ENCODE assay signal across 24 cellular contexts in genomic region chr20:44395183-44395962, GRCh38. TPM values are rescaled to one million over a fixed set of nuclear protein-coding genes. Genes with fewer than 3 reads are reported as not detected.
DNase-seq lines count a peak whose midpoint lies in the region; ATAC-seq, FAIRE-seq and TF ChIP-seq lines count a peak whose summit lies in the region.
"Had no signal": no experiment of that assay in that cellular context is flagged by ENCODE, and none has a peak within 500 bp of the region (broad histone marks: within the 10 kb centered on the region; RNA-seq: fewer than 3 reads in every experiment).

No MANE protein-coding gene starts in this region.

- TF ChIP-seq POLR2A in K562 (conservative IDR thresholded peaks at IDR 0.05): no peak
- TF ChIP-seq POLR2A in ovary (IDR thresholded peaks at IDR 0.05): no peak

- H3K4me1 Mint-ChIP-seq in Caco-2 (ENCODE audit: low read depth, unreplicated experiment): peaks cover 57% of the 10 kb centered on the region
- no peaks in the 10 kb centered on the region for H3K4me1 Mint-ChIP-seq in GM23338

- H2AFZ ChIP-seq in K562 (ENCODE audit: low read depth, low read length): 0 out of 2 replicates have a peak overlapping the region, but pooled peaks have one; percentile 14
- no peak overlapping the region for H2AFZ ChIP-seq in GM23338
- no peak overlapping the region for H2AFZ ChIP-seq in GM23248

- H3K9me3 ChIP-seq in Caco-2 (no peaks in the 10 kb centered on the region), K562 (replicated peaks; ENCODE audit: control insufficient read depth, insufficient read depth, low read depth, low read length) (no peaks in the 10 kb centered on the region), kidney (ENCODE audit: control insufficient read depth in 1 of 2, low read length in 2 of 2) (no peaks in the 10 kb centered on the region), ovary (no peaks in the 10 kb centered on the region), GM23248 (ENCODE audit: low read depth) (no peaks in the 10 kb centered on the region)
- H3K9me3 ChIP-seq: SJSA1 had no signal

- TF ChIP-seq RAD21 in K562 (CRISPR knock-in tag; conservative IDR thresholded peaks at IDR 0.05 in 1 of 2, IDR thresholded peaks at IDR 0.05 in 1 of 2): no peak

- intact Hi-C loops in Caco-2 (cut with micrococcal nuclease; ENCODE audit: unreplicated experiment): loop anchor here (2.0 kb wide), 2 partner anchors 65 to 185 kb away; partner anchors contain the start of gene OSER1
- intact Hi-C loops in K562 (cut with micrococcal nuclease): no loop called here
- intact Hi-C loops in kidney (cut with DNase I): no loop called here
- intact Hi-C loops in ovary (cut with DNase I): loop anchor here in 1 of 4 donors (10.0 kb wide), 1 partner anchor 219 kb away; no protein-coding TSS in a partner anchor

- H3K9me2 ChIP-seq in GM23338 (ENCODE audit: insufficient read depth) (no peaks in the 10 kb centered on the region), GM23248 (ENCODE audit: insufficient read depth) (no peaks in the 10 kb centered on the region)

- BruUV-seq in Caco-2 (replicated peaks; lab: Mats Ljungman, UMichigan): no TSS peak
- BruUV-seq in K562 (replicated peaks; lab: Mats Ljungman, UMichigan): no TSS peak

- ATAC-seq in K562 (no peak), GM23338 (no peak)
- ATAC-seq: Right ventricle myocardium inferior had no signal

- WGBS in K562 (ENCODE audit: insufficient coverage, low coverage, missing lambda C conversion rate): 26% methylated on average over 10 of the region's 10 CpGs
- 78 to 80% (median 79%) methylated on average over 10 of the region's 10 CpGs for WGBS in ovary, 3 donors
- WGBS in GM23248 (ENCODE audit: low coverage in 1 of 2, low lambda C conversion rate in 2 of 2, missing lambda C conversion rate in 2 of 2), 2 experiments: 66 to 69% methylated on average over 10 of the region's 10 CpGs

- H3K4me2 ChIP-seq in K562 (ENCODE audit: insufficient read depth, low read length) (peak overlapping the region; percentile 29; the same call in 1 of the 2 replicates), GM23338 (no peak overlapping the region), GM23248 (ENCODE audit: unreplicated experiment) (no peak overlapping the region)

- H3K36me3 ChIP-seq in Caco-2 (ENCODE audit: control insufficient read depth, insufficient read depth, low read length): peaks cover 11% of the 10 kb centered on the region
- H3K36me3 ChIP-seq in K562 (ENCODE audit: control insufficient read depth, insufficient read depth, low read length): no peaks in the 10 kb centered on the region
- H3K36me3 ChIP-seq in kidney (ENCODE audit: control insufficient read depth in 1 of 2, insufficient read depth in 2 of 2, low read length in 2 of 2): peaks cover 0 to 5% of the 10 kb centered on the region in 2 donors
- H3K36me3 ChIP-seq in ovary: no peaks in the 10 kb centered on the region
- H3K36me3 ChIP-seq in GM23338 (ENCODE audit: insufficient read depth): no peaks in the 10 kb centered on the region
- no peaks in the 10 kb centered on the region for H3K36me3 ChIP-seq in GM23248 (ENCODE audit: low read depth)
- H3K36me3 ChIP-seq: SJSA1 had no signal

- H3K9me1 ChIP-seq in K562 (ENCODE audit: control insufficient read depth, insufficient read depth, low read length): no peaks in the 10 kb centered on the region

- no peak overlapping the region; a peak in 1 of 4 replicates for H3K9ac ChIP-seq in K562 (ENCODE audit: insufficient read depth in 1 of 2, low read depth in 2 of 2, low read length in 2 of 2)
- peak overlapping the region in 1 of 2 donors; percentile 42 for H3K9ac ChIP-seq in kidney (ENCODE audit: low read length in 2 of 2)
- no peak overlapping the region for H3K9ac ChIP-seq in GM23248

- TF ChIP-seq EP300 in K562 (IDR thresholded peaks at IDR 0.05; ENCODE audit: low read length): no peak
- TF ChIP-seq EP300 in ovary (IDR thresholded peaks at IDR 0.05): no peak

- no peaks in the 10 kb centered on the region for H4K20me1 ChIP-seq in K562 (replicated peaks; ENCODE audit: control insufficient read depth, insufficient read depth, low read length)
- H4K20me1 ChIP-seq in GM23338 (replicated peaks; ENCODE audit: insufficient read depth): no peaks in the 10 kb centered on the region
- H4K20me1 ChIP-seq in GM23248 (ENCODE audit: insufficient read depth): no peaks in the 10 kb centered on the region

- DNase-seq in Caco-2: no peak
- no peak for DNase-seq in K562 (ENCODE audit: extremely low read depth in 1 of 4, low spot score in 3 of 4)
- no peak for DNase-seq in kidney
- no peak for DNase-seq in ovary
- DNase-seq in GM23338 (ENCODE audit: low spot score): no peak
- DNase-seq in GM23248: no peak
- DNase-seq in NCI-H748 treated with DMSO at 0.1 percent for 48 hours (lab: John Stamatoyannopoulos, UW): no peak
- DNase-seq: 8988T, DMS 273 treated with DMSO at 0.1 percent for 48 hours, Kasumi-1, NCI-H1694, NCI-H2081, NCI-H2171, NCI-H345, NCI-H524, NCI-H82 had no signal

- H3K36me3 Mint-ChIP-seq in Caco-2 (ENCODE audit: insufficient read depth, unreplicated experiment): peaks cover 67% of the 10 kb centered on the region
- no peaks in the 10 kb centered on the region for H3K36me3 Mint-ChIP-seq in GM23338 (ENCODE audit: low read depth)

- no peaks in the 10 kb centered on the region for H3K27me3 Mint-ChIP-seq in Caco-2 (ENCODE audit: insufficient read depth, unreplicated experiment)
- H3K27me3 Mint-ChIP-seq in GM23338 (ENCODE audit: insufficient read depth, low read depth, poor library complexity): peaks cover 6% of the 10 kb centered on the region

- H3K4me3 Mint-ChIP-seq in Caco-2 (ENCODE audit: unreplicated experiment) (peak overlapping the region; percentile 47), GM23338 (no peak overlapping the region)

- POLR2A ChIA-PET in Caco-2 (lab: Charles Lee) (interaction anchor here (0.5 to 2.0 kb wide), 7 partner anchors 11 to 126 kb away, joined by 3 to 21 read pairs (median 4); partner anchors contain the start of gene TTPAL), K562 (lab: Yijun Ruan, JAX) (interaction anchor here (0.7 to 1.6 kb wide), 3 partner anchors 23 to 290 kb away, joined by 3 to 6 read pairs (median 3); no protein-coding TSS in a partner anchor)

- H3K27me3 ChIP-seq in Caco-2 (replicated peaks; ENCODE audit: control insufficient read depth, insufficient read depth, low read length): no peaks in the 10 kb centered on the region
- peaks cover 0 to 15% of the 10 kb centered on the region in 2 experiments; a peak in 2 of 5 replicates for H3K27me3 ChIP-seq in K562 (ENCODE audit: control insufficient read depth in 2 of 2, insufficient read depth in 2 of 2, low read length in 2 of 2)
- H3K27me3 ChIP-seq in ovary: no peaks in the 10 kb centered on the region
- H3K27me3 ChIP-seq in GM23338 (ENCODE audit: insufficient read depth): no peaks in the 10 kb centered on the region
- peaks cover 17% of the 10 kb centered on the region for H3K27me3 ChIP-seq in GM23248 (replicated peaks; ENCODE audit: insufficient read depth)
- H3K27me3 ChIP-seq: SJSA1 had no signal

- H3K4me3 ChIP-seq in Caco-2 (ENCODE audit: low read depth, low read length): peak overlapping the region; percentile 11
- H3K4me3 ChIP-seq in K562: no peak overlapping the region
- H3K4me3 ChIP-seq in kidney (ENCODE audit: low read length in 2 of 2): peak overlapping the region; percentile 36 to 76
- H3K4me3 ChIP-seq in ovary: no peak overlapping the region
- H3K4me3 ChIP-seq in GM23338: no peak overlapping the region
- no peak overlapping the region for H3K4me3 ChIP-seq in GM23248
- H3K4me3 ChIP-seq: SJSA1 had no signal

- H3K4me1 ChIP-seq in Caco-2 (peaks cover 84% of the 10 kb centered on the region), K562 (replicated peaks in 1 of 2; ENCODE audit: control insufficient read depth in 2 of 2, insufficient read depth in 2 of 2, low read length in 2 of 2) (peaks cover 19 to 28% of the 10 kb centered on the region in 2 experiments), kidney (ENCODE audit: control insufficient read depth in 1 of 2, insufficient read depth in 1 of 2, low read depth in 1 of 2, low read length in 2 of 2) (peaks cover 0 to 8% of the 10 kb centered on the region in 2 donors), ovary (ENCODE audit: insufficient read depth) (peaks cover 16% of the 10 kb centered on the region), GM23338 (ENCODE audit: insufficient read depth) (no peaks in the 10 kb centered on the region), GM23248 (ENCODE audit: insufficient read depth) (peaks cover 8% of the 10 kb centered on the region; the same call in 1 of the 2 replicates)

- CTCF ChIA-PET in Caco-2 (lab: Charles Lee) (interaction anchor here (1.1 to 3.7 kb wide), 13 partner anchors 11 to 215 kb away, joined by 3 to 47 read pairs (median 4); partner anchors contain the start of genes FITM2 and TTPAL), K562 (lab: Yijun Ruan, JAX; ENCODE audit: low intra/inter-chr PET ratio) (interaction anchor here (0.6 kb wide), 1 partner anchor 871 kb away, joined by 7 read pairs; no protein-coding TSS in a partner anchor)

- in situ Hi-C loops in K562 (cut with MboI) (no loop called here), GM23248 (cut with MboI) (loop anchor here (10.0 kb wide), 1 partner anchor 209 kb away; no protein-coding TSS in a partner anchor)

- TF ChIP-seq CTCF in Caco-2 (IDR thresholded peaks at IDR 0.05; ENCODE audit: insufficient read depth in 1 of 2, low read depth in 1 of 2, low read length in 1 of 2, severe bottlenecking in 1 of 2, unreplicated experiment in 1 of 2): no peak
- TF ChIP-seq CTCF in K562 (IDR thresholded peaks at IDR 0.05 in 2 of 3, conservative IDR thresholded peaks at IDR 0.05 in 1 of 3; ENCODE audit: insufficient read depth in 2 of 3, low read depth in 1 of 3, low read length in 3 of 3): no peak
- TF ChIP-seq CTCF in kidney (IDR thresholded peaks at IDR 0.05; ENCODE audit: borderline replicate concordance, extremely low read depth, insufficient read depth): no peak
- no peak for TF ChIP-seq CTCF in ovary (IDR thresholded peaks at IDR 0.05)
- no peak for TF ChIP-seq CTCF in GM23338 (conservative IDR thresholded peaks at IDR 0.05; ENCODE audit: low read depth in 2 of 2)

- no peak overlapping the region for H3K27ac ChIP-seq in K562 (ENCODE audit: extremely low read depth, low read depth, low read length)
- peak overlapping the region; percentile 56 to 76 for H3K27ac ChIP-seq in kidney (ENCODE audit: low read depth in 2 of 2, low read length in 2 of 2)
- H3K27ac ChIP-seq in ovary: peak overlapping the region; percentile 21 to 32
- H3K27ac ChIP-seq in GM23338 (ENCODE audit: low read depth): no peak overlapping the region
- no peak overlapping the region for H3K27ac ChIP-seq in GM23248
- H3K27ac ChIP-seq: C4-2B, SJSA1 had no signal

- peak overlapping the region; percentile 78 for H3K27ac Mint-ChIP-seq in Caco-2 (ENCODE audit: unreplicated experiment)
- no peak overlapping the region for H3K27ac Mint-ChIP-seq in GM23338

- H3K79me2 ChIP-seq in K562 (ENCODE audit: control insufficient read depth, insufficient read depth, low read length) (no peaks in the 10 kb centered on the region), GM23338 (replicated peaks; ENCODE audit: insufficient read depth) (no peaks in the 10 kb centered on the region), GM23248 (ENCODE audit: insufficient read depth) (no peaks in the 10 kb centered on the region)

- FAIRE-seq in K562 (lab: Jason Lieb, UNC) (peak; percentile 52), kidney (lab: Jason Lieb, UNC) (no peak)
- FAIRE-seq: GM12892 had no signal

- no peaks in the 10 kb centered on the region for H3K9me3 Mint-ChIP-seq in Caco-2 (ENCODE audit: unreplicated experiment)
- H3K9me3 Mint-ChIP-seq in GM23338: no peaks in the 10 kb centered on the region

- H3F3A ChIP-seq in GM23338 (replicated peaks; ENCODE audit: low read depth) (no peaks in the 10 kb centered on the region), GM23248 (ENCODE audit: insufficient read depth) (peaks cover 10% of the 10 kb centered on the region)

RNA-seq across cellular contexts. Expression of gene HNF4A, which starts 39.9 kb away (rescaled TPM):
- total RNA-seq in Caco-2 (2022) (256 and 292 TPM in 2 replicates), K562 (2014; rRNA removed) (not detected in 2 replicates), K562 (2014; rRNA removed; fragmentation: Illumina TruSeq; extraction: Trizol) (not detected in 2 replicates), K562 (2015; rRNA removed; fragmentation: Illumina TruSeq; extraction: Trizol) (not detected in 2 replicates), K562 (2021) (0.11 and 0.16 TPM in 2 replicates), kidney (26.0 TPM), ovary (1 to 10 TPM in 1 of 7 donors, under 1 TPM in 6; 0.08 to 1.5 (median 0.42) TPM)
- 0.09 TPM in 1 of 2 replicates, not detected in the other for total RNA-seq in K562 (2011; cell fraction: chromatin; rRNA removed; ENCODE audit: low replicate concordance)
- under 0.01 TPM in 1 of 2 replicates, not detected in the other for total RNA-seq in K562 (2011; cell fraction: nucleolus; rRNA removed)
- not detected in 2 replicates for total RNA-seq in K562 (2011; cell fraction: nucleoplasm; rRNA removed)
- polyA plus RNA-seq in K562 (2011; rRNA removed) (not detected in 2 replicates), K562 (2014; fragmentation: Illumina TruSeq; extraction: Trizol) (0.03 TPM in 1 of 2 replicates, not detected in the other), K562 (2014; fragmentation: Nextera tagmentation; extraction: Ambion mirVana) (under 1 TPM in 1 of 2 experiments, not detected in 1; 0.06 TPM), K562 (2014; rRNA removed) (0.27 TPM in 1 of 2 replicates, not detected in the other), kidney (ENCODE audit: insufficient read depth, low read depth, low replicate concordance) (42.1 TPM), ovary (under 1 TPM; 0.07 to 0.15 TPM), GM23338 (2016; fragmentation: Nextera tagmentation; extraction: Ambion mirVana) (not detected in 2 replicates), GM23248 (2016; fragmentation: Nextera tagmentation; extraction: Ambion mirVana) (not detected in 2 replicates)
- not detected in 2 replicates for polyA plus RNA-seq in K562 (2011; cell fraction: cytosol; rRNA removed)
- polyA plus RNA-seq in K562 (2011; cell fraction: nucleus; rRNA removed): not detected in 2 replicates
- polyA plus RNA-seq in K562 (2012): 0.03 and 2.3 TPM in 2 replicates
- polyA minus RNA-seq in K562 (2011; rRNA and poly(A)+ RNA removed): not detected in 2 replicates
- 0.46 TPM in 1 of 2 replicates, not detected in the other for polyA minus RNA-seq in K562 (2011; cell fraction: cytosol; rRNA and poly(A)+ RNA removed)
- polyA minus RNA-seq in K562 (2011; cell fraction: nucleus; rRNA and poly(A)+ RNA removed): not detected in 2 replicates
- total RNA-seq in GM23338 (2014; rRNA removed; shearing (Covaris generic)): not detected in 2 replicates
- not detected in 2 replicates for total RNA-seq in GM23248 (2014; rRNA removed; shearing (Covaris generic))
- total RNA-seq: H4, MCF 10A, Right ventricle myocardium inferior, SJSA1 had no signal
- polyA plus RNA-seq: AG04450 had no signal

RNA-seq across cellular contexts. Expression of gene R3HDML, which starts 58.5 kb away (rescaled TPM):
- not detected in 2 replicates for total RNA-seq in Caco-2 (2022)
- total RNA-seq in K562 (2011; cell fraction: chromatin; rRNA removed; ENCODE audit: low replicate concordance): not detected in 2 replicates
- not detected in 2 replicates for total RNA-seq in K562 (2011; cell fraction: nucleolus; rRNA removed)
- total RNA-seq in K562 (2011; cell fraction: nucleoplasm; rRNA removed): not detected in 2 replicates
- not detected in 2 replicates for total RNA-seq in K562 (2014; rRNA removed)
- total RNA-seq in K562 (2014; rRNA removed; fragmentation: Illumina TruSeq; extraction: Trizol): not detected in 2 replicates
- not detected in 2 replicates for total RNA-seq in K562 (2015; rRNA removed; fragmentation: Illumina TruSeq; extraction: Trizol)
- not detected in 2 replicates for total RNA-seq in K562 (2021)
- not detected in 2 replicates for polyA plus RNA-seq in K562 (2011; rRNA removed)
- polyA plus RNA-seq in K562 (2011; cell fraction: cytosol; rRNA removed): not detected in 2 replicates
- polyA plus RNA-seq in K562 (2011; cell fraction: nucleus; rRNA removed): not detected in 2 replicates
- polyA plus RNA-seq in K562 (2012): not detected in 2 replicates
- polyA plus RNA-seq in K562 (2014; fragmentation: Illumina TruSeq; extraction: Trizol): not detected in 2 replicates
- not detected for polyA plus RNA-seq in K562 (2014; fragmentation: Nextera tagmentation; extraction: Ambion mirVana)
- polyA plus RNA-seq in K562 (2014; rRNA removed): not detected in 2 replicates
- not detected in 2 replicates for polyA minus RNA-seq in K562 (2011; rRNA and poly(A)+ RNA removed)
- polyA minus RNA-seq in K562 (2011; cell fraction: cytosol; rRNA and poly(A)+ RNA removed): not detected in 2 replicates
- not detected in 2 replicates for polyA minus RNA-seq in K562 (2011; cell fraction: nucleus; rRNA and poly(A)+ RNA removed)
- not detected for total RNA-seq in kidney
- not detected for polyA plus RNA-seq in kidney (ENCODE audit: insufficient read depth, low read depth, low replicate concordance)
- not detected for total RNA-seq in ovary
- polyA plus RNA-seq in ovary: not detected
- total RNA-seq in GM23338 (2014; rRNA removed; shearing (Covaris generic)): not detected in 2 replicates
- polyA plus RNA-seq in GM23338 (2016; fragmentation: Nextera tagmentation; extraction: Ambion mirVana): not detected in 2 replicates
- total RNA-seq in GM23248 (2014; rRNA removed; shearing (Covaris generic)): not detected in 2 replicates
- not detected in 2 replicates for polyA plus RNA-seq in GM23248 (2016; fragmentation: Nextera tagmentation; extraction: Ambion mirVana)
- total RNA-seq: G401, H4, MCF 10A, Right ventricle myocardium inferior, SJSA1 had no signal
- polyA plus RNA-seq: AG04450 had no signal

Comparison
In these comparisons a context has a peak if more than half of its experiments do, and no peak if none do; other contexts are left out.
1. H3K4me3 ChIP-seq: peak in Caco-2 (single experiment) and kidney (2 of 2); none in K562 (single experiment), ovary (single experiment), GM23338 (single experiment) and GM23248 (single experiment).
2. H3K27ac ChIP-seq: peak in kidney (2 of 2) and ovary (2 of 2); none in K562 (single experiment), GM23338 (single experiment) and GM23248 (single experiment).